Comparison of ENCODE assay signal across 1 cellular context in the genomic region with DNA sequence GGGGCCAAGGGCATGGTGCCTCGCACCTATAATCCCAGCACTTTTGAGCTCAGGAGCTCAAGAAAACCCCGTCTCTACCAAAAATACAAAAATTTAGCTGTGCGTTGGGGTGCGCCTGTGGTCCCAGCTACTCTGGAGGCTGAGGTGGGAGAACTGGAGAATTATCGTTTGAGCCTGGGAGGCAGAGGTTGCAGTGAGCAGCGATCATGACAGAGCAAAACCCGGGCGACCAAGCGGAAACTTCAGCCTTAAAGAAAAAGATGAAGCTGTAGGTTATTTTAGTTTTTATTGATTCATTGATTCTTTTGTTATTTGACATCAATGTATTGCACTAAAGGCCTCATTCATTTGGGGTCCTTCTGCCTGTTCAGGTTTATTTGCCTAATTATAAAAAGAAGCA.
TF ChIP-seq lines count a peak whose summit lies in the region.

No MANE protein-coding gene starts in this region.

TF ChIP-seq in K562, 482 proteins besides CTCF, POLR2A, EP300 and RAD21:
- TF ChIP-seq NFE2 (IDR thresholded peaks at IDR 0.05; ENCODE audit: low read depth) (peak; percentile 72), MAFG (tag; conservative IDR thresholded peaks at IDR 0.05) (peak; percentile 45), MAFK (IDR thresholded peaks at IDR 0.05; ENCODE audit: low read length) (no peak)
TF ChIP-seq in K562: peak in this region for 2.
